ENCODE assay signal across 12 cellular contexts in the genomic region with DNA sequence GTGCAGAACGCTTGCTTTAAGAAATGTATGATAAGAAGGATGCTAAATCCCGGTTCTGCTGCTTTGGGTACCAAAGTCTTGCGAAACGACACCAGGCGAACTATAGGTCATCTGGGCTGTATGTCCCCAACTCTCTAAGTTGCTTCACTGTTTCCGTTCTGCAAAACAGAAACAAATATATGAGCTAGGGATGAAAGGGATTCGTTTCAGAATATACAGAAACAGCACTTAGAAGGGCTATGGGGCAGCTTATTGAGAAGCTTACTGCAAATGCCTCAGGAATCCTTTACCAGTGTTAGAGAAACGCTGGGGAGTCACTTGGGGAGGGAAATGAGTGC. TPM values are rescaled to one million over a fixed set of nuclear protein-coding genes. Genes with fewer than 3 reads are reported as not detected.
DNase-seq lines count a peak whose midpoint lies in the region; FAIRE-seq and TF ChIP-seq lines count a peak whose summit lies in the region.
"Had no signal": no experiment of that assay in that cellular context is flagged by ENCODE, and none has a peak within 500 bp of the region (broad histone marks: within the 10 kb centered on the region; RNA-seq: fewer than 3 reads in every experiment).

No MANE protein-coding gene starts in this region.

- H3K79me2 ChIP-seq in astrocyte (ENCODE audit: insufficient read depth, low read length), result no peaks in the 10 kb centered on the region

- no peaks in the 10 kb centered on the region for H4K20me1 ChIP-seq in astrocyte (ENCODE audit: insufficient read depth, low read length)

- H3K4me2 ChIP-seq in astrocyte (ENCODE audit: low read length), result peak overlapping the region; percentile 93

- POLR2A ChIA-PET in GM10248 (lab: Yijun Ruan, JAX), result no interaction called here

- DNase-seq in GM10248 (ENCODE audit: extremely low spot score), result peak; percentile 4
- no peak for DNase-seq in astrocyte (ENCODE audit: low read depth)
- peak; percentile 4 for DNase-seq in skeletal muscle cell (ENCODE audit: low read depth)
- no peak for DNase-seq in OCI-M1 (lab: John Stamatoyannopoulos, UW)
- DNase-seq in glomerular visceral epithelial cell (ENCODE audit: extremely low spot score), result no peak
- DNase-seq in NCI-H446 (lab: John Stamatoyannopoulos, UW), result no peak
- no peak for DNase-seq in Ammon's horn (ENCODE audit: low spot score)
- DNase-seq: activated naive CD8-positive, alpha-beta T cell treated with anti-CD3 and anti-CD28 coated beads, Interleukin-2, amount 10 ng/mL, durations not matched to agents 7 days and 5 days had no signal

- H3K4me1 ChIP-seq in astrocyte (ENCODE audit: insufficient read depth, low read length), result no peaks in the 10 kb centered on the region
- H3K4me1 ChIP-seq in iPS-18a (ENCODE audit: control insufficient read depth, low read depth, low read length), result peaks cover 32% of the 10 kb centered on the region

- H3K9ac ChIP-seq in astrocyte (ENCODE audit: low read length) (peak overlapping the region; percentile 50), iPS-18a (ENCODE audit: low read length) (peak overlapping the region; percentile 49)

- H3K27ac ChIP-seq in astrocyte (ENCODE audit: low read depth, low read length), result no peak overlapping the region
- H3K27ac ChIP-seq in iPS-18a (ENCODE audit: low read length), result no peak overlapping the region

- H3K27me3 ChIP-seq in astrocyte (ENCODE audit: insufficient read depth, low read length) (no peaks in the 10 kb centered on the region), iPS-18a (ENCODE audit: control insufficient read depth, insufficient read depth, low read length) (peaks cover 7% of the 10 kb centered on the region)

- no peaks in the 10 kb centered on the region for H3K4me1 Mint-ChIP-seq in astrocyte (ENCODE audit: low read depth, unreplicated experiment)
- H3K4me1 Mint-ChIP-seq: activated naive CD8-positive, alpha-beta T cell treated with anti-CD3 and anti-CD28 coated beads, Interleukin-2, amount 10 ng/mL, durations not matched to agents 7 days and 5 days; stimulated activated effector memory CD8-positive, alpha-beta T cell treated with anti-CD3 and anti-CD28 coated beads, Interleukin-12 subunit alpha, Interleukin-12 subunit beta, amount 100 ng/mL, for 72 hours had no signal

- peak overlapping the region; percentile 85 for H3K4me3 Mint-ChIP-seq in astrocyte (ENCODE audit: unreplicated experiment)
- H3K4me3 Mint-ChIP-seq: activated naive CD8-positive, alpha-beta T cell treated with anti-CD3 and anti-CD28 coated beads, Interleukin-2, amount 10 ng/mL, durations not matched to agents 7 days and 5 days; stimulated activated effector memory CD8-positive, alpha-beta T cell treated with anti-CD3 and anti-CD28 coated beads, Interleukin-12 subunit alpha, Interleukin-12 subunit beta, amount 100 ng/mL, for 72 hours had no signal

- H3K36me3 Mint-ChIP-seq in astrocyte (ENCODE audit: low read depth, unreplicated experiment), result no peaks in the 10 kb centered on the region
- H3K36me3 Mint-ChIP-seq: activated naive CD8-positive, alpha-beta T cell treated with anti-CD3 and anti-CD28 coated beads, Interleukin-2, amount 10 ng/mL, durations not matched to agents 7 days and 5 days; stimulated activated effector memory CD8-positive, alpha-beta T cell treated with anti-CD3 and anti-CD28 coated beads, Interleukin-12 subunit alpha, Interleukin-12 subunit beta, amount 100 ng/mL, for 72 hours had no signal

- peak overlapping the region; percentile 81 for H2AFZ ChIP-seq in astrocyte (ENCODE audit: low read depth, low read length)

- H3K27me3 Mint-ChIP-seq in astrocyte (ENCODE audit: low read depth, unreplicated experiment), result no peaks in the 10 kb centered on the region

- CTCF ChIA-PET in GM10248 (lab: Yijun Ruan, JAX), result no interaction called here

- H3K4me3 ChIP-seq in astrocyte (ENCODE audit: insufficient read depth, low read depth, low read length), result peak overlapping the region; percentile 80
- peak overlapping the region; percentile 88 for H3K4me3 ChIP-seq in iPS-18a (ENCODE audit: low read length)
- H3K4me3 ChIP-seq in skeletal muscle cell (ENCODE audit: low read depth, low read length), result peak overlapping the region; percentile 65

- H3K36me3 ChIP-seq in astrocyte (ENCODE audit: insufficient read depth, low read length) (no peaks in the 10 kb centered on the region), iPS-18a (ENCODE audit: control insufficient read depth, low read depth, low read length) (no peaks in the 10 kb centered on the region)

- no peaks in the 10 kb centered on the region for H3K9me3 Mint-ChIP-seq in astrocyte (ENCODE audit: unreplicated experiment)
- H3K9me3 Mint-ChIP-seq: activated naive CD8-positive, alpha-beta T cell treated with anti-CD3 and anti-CD28 coated beads, Interleukin-2, amount 10 ng/mL, durations not matched to agents 7 days and 5 days had no signal

- H3K27ac Mint-ChIP-seq in astrocyte (ENCODE audit: unreplicated experiment), result no peak overlapping the region
- H3K27ac Mint-ChIP-seq: activated naive CD8-positive, alpha-beta T cell treated with anti-CD3 and anti-CD28 coated beads, Interleukin-2, amount 10 ng/mL, durations not matched to agents 7 days and 5 days; stimulated activated effector memory CD8-positive, alpha-beta T cell treated with anti-CD3 and anti-CD28 coated beads, Interleukin-12 subunit alpha, Interleukin-12 subunit beta, amount 100 ng/mL, for 72 hours had no signal

- H3K9me3 ChIP-seq in astrocyte (ENCODE audit: insufficient read depth, low read depth, low read length) (no peaks in the 10 kb centered on the region), iPS-18a (ENCODE audit: control insufficient read depth, low read depth, low read length) (no peaks in the 10 kb centered on the region)

- TF ChIP-seq CTCF in GM10248 (IDR thresholded peaks at IDR 0.05; ENCODE audit: control extremely low read depth, extremely low read depth, low read depth, missing control alignments), result no peak
- TF ChIP-seq CTCF in astrocyte (IDR thresholded peaks at IDR 0.05; ENCODE audit: insufficient read depth, low read depth, low read length), result no peak

- no peak for FAIRE-seq in astrocyte (lab: Jason Lieb, UNC)
- FAIRE-seq: RCC 7860 had no signal

RNA-seq across cellular contexts. Expression of a gene that starts 0.3 kb away (rescaled TPM):
- total RNA-seq in astrocyte, result 4.6 and 5.8 TPM in 2 replicates
- total RNA-seq: activated naive CD8-positive, alpha-beta T cell treated with anti-CD3 and anti-CD28 coated beads, Interleukin-2, amount 10 ng/mL, durations not matched to agents 7 days and 5 days had no signal

RNA-seq across cellular contexts. Expression of a gene that starts 45.0 kb away (rescaled TPM):
- not detected in 2 replicates for total RNA-seq in astrocyte
- total RNA-seq: activated naive CD8-positive, alpha-beta T cell treated with anti-CD3 and anti-CD28 coated beads, Interleukin-2, amount 10 ng/mL, durations not matched to agents 7 days and 5 days; renal cortical epithelial cell had no signal

RNA-seq across cellular contexts. Expression of a gene that starts 55.3 kb away (rescaled TPM):
- not detected in 2 replicates for total RNA-seq in astrocyte
- total RNA-seq: activated naive CD8-positive, alpha-beta T cell treated with anti-CD3 and anti-CD28 coated beads, Interleukin-2, amount 10 ng/mL, durations not matched to agents 7 days and 5 days; renal cortical epithelial cell had no signal

Comparison
In these comparisons a context has a peak if more than half of its experiments do, and no peak if none do; other contexts are left out.
1. DNase-seq: peak in GM10248 (single experiment) and skeletal muscle cell (single experiment); none in astrocyte (single experiment), OCI-M1 (single experiment), glomerular visceral epithelial cell (single experiment), NCI-H446 (0 of 2) and Ammon's horn (single experiment).
2. Peak in every context shown above with its lines, with median percentiles within 50 percentile points of each other: H3K4me3 ChIP-seq.